In the genomic region with DNA sequence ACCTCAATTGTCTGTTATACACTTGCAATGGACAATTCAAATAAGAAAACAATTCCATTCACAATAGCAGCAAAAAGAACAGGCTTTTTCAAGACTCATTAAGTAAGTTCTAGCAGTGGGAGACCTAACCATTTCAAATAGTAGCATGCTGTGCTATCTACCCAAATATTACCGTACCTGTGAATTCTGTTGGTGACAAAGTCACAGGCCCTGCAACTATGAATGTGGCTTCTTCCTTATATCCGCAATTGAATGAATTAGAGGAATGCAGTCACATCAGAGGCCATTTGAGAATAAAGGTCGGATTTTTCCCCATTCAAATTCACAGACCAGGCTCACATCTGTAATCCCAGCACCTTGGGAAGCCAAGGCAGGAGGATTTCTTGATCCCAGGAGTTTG, we compare ENCODE assay signal across 9 cellular contexts. TPM values are rescaled to one million over a fixed set of nuclear protein-coding genes. Genes with fewer than 3 reads are reported as not detected.
A peak's percentile ranks its signal among the peaks of the same experiment; 100 is the strongest.
DNase-seq lines count a peak whose midpoint lies in the region; ATAC-seq lines count a peak whose summit lies in the region.
"Had no signal": no experiment of that assay in that cellular context is flagged by ENCODE, and none has a peak within 500 bp of the region (broad histone marks: within the 10 kb centered on the region; RNA-seq: fewer than 3 reads in every experiment).

No MANE protein-coding gene starts in this region.

- H3K36me3 Mint-ChIP-seq in stimulated activated naive CD8-positive, alpha-beta T cell treated with anti-CD3 and anti-CD28 coated beads, Interleukin-15, Interleukin-2, amounts not matched to agents 100 ng/mL and 50 ng/mL, for 24 hours (ENCODE audit: low read depth): no peaks in the 10 kb centered on the region
- no peaks in the 10 kb centered on the region for H3K36me3 Mint-ChIP-seq in activated CD4-positive, alpha-beta memory T cell treated with anti-CD3 and anti-CD28 coated beads for 36 hours
- H3K36me3 Mint-ChIP-seq in memory B cell: no peaks in the 10 kb centered on the region

- DNase-seq in stimulated activated naive CD8-positive, alpha-beta T cell treated with anti-CD3 and anti-CD28 coated beads, Interleukin-15, amount 100 ng/mL, for 72 hours: no peak
- no peak for DNase-seq in activated CD4-positive, alpha-beta memory T cell treated with anti-CD3 and anti-CD28 coated beads for 36 hours
- no peak for DNase-seq in memory B cell (ENCODE audit: low spot score in 2 of 2)
- no peak for DNase-seq in activated CD4-positive, CD25-positive, alpha-beta regulatory T cell treated with anti-CD3 and anti-CD28 coated beads, Interleukin-2, amount 50 U/mL, for 72 hours
- DNase-seq in stimulated activated naive CD4-positive, alpha-beta T cell treated with Interleukin-2 at 50 U/mL for 16 hours (lab: John Stamatoyannopoulos, UW): no peak
- no peak for DNase-seq in anterior cingulate cortex (lab: John Stamatoyannopoulos, UW)
- DNase-seq: NCI-H187 treated with DMSO at 0.1 percent for 48 hours had no signal

- ATAC-seq in stimulated activated naive CD8-positive, alpha-beta T cell treated with anti-CD3 and anti-CD28 coated beads, Interleukin-15, amount 100 ng/mL, for 72 hours: no peak
- ATAC-seq in memory B cell (ENCODE audit: low read depth) (no peak), GM19328 (IDR thresholded peaks at IDR 0.05; ENCODE audit: unreplicated experiment) (no peak)

- no peaks in the 10 kb centered on the region for H3K27me3 Mint-ChIP-seq in stimulated activated naive CD8-positive, alpha-beta T cell treated with anti-CD3 and anti-CD28 coated beads, Interleukin-15, Interleukin-2, amounts not matched to agents 100 ng/mL and 50 ng/mL, for 24 hours
- peaks cover 11% of the 10 kb centered on the region for H3K27me3 Mint-ChIP-seq in stimulated activated naive CD8-positive, alpha-beta T cell treated with anti-CD3 and anti-CD28 coated beads, Interleukin-15, amount 100 ng/mL, for 72 hours
- no peaks in the 10 kb centered on the region for H3K27me3 Mint-ChIP-seq in activated CD4-positive, alpha-beta memory T cell treated with anti-CD3 and anti-CD28 coated beads for 36 hours
- H3K27me3 Mint-ChIP-seq in memory B cell: no peaks in the 10 kb centered on the region

- no peak overlapping the region for H3K27ac Mint-ChIP-seq in stimulated activated naive CD8-positive, alpha-beta T cell treated with anti-CD3 and anti-CD28 coated beads, Interleukin-15, Interleukin-2, amounts not matched to agents 100 ng/mL and 50 ng/mL, for 24 hours
- no peak overlapping the region for H3K27ac Mint-ChIP-seq in stimulated activated naive CD8-positive, alpha-beta T cell treated with anti-CD3 and anti-CD28 coated beads, Interleukin-15, amount 100 ng/mL, for 72 hours
- peak overlapping the region; percentile 33 for H3K27ac Mint-ChIP-seq in activated CD4-positive, alpha-beta memory T cell treated with anti-CD3 and anti-CD28 coated beads for 36 hours
- H3K27ac Mint-ChIP-seq in memory B cell: peak overlapping the region; percentile 24

- intact Hi-C loops in activated CD4-positive, alpha-beta memory T cell treated with anti-CD3 and anti-CD28 coated beads for 36 hours (cut with micrococcal nuclease): no loop called here

- H3K4me3 Mint-ChIP-seq in stimulated activated naive CD8-positive, alpha-beta T cell treated with anti-CD3 and anti-CD28 coated beads, Interleukin-15, Interleukin-2, amounts not matched to agents 100 ng/mL and 50 ng/mL, for 24 hours: peak overlapping the region; percentile 81
- H3K4me3 Mint-ChIP-seq in stimulated activated naive CD8-positive, alpha-beta T cell treated with anti-CD3 and anti-CD28 coated beads, Interleukin-15, amount 100 ng/mL, for 72 hours: peak overlapping the region in 1 of 2 donors; percentile 82
- peak overlapping the region; percentile 79 for H3K4me3 Mint-ChIP-seq in activated CD4-positive, alpha-beta memory T cell treated with anti-CD3 and anti-CD28 coated beads for 36 hours
- peak overlapping the region; percentile 93 for H3K4me3 Mint-ChIP-seq in memory B cell

- POLR2A ChIA-PET in activated CD4-positive, alpha-beta memory T cell treated with anti-CD3 and anti-CD28 coated beads for 36 hours (lab: Charles Lee): no interaction called here

- peaks cover 37% of the 10 kb centered on the region for H3K4me1 Mint-ChIP-seq in stimulated activated naive CD8-positive, alpha-beta T cell treated with anti-CD3 and anti-CD28 coated beads, Interleukin-15, Interleukin-2, amounts not matched to agents 100 ng/mL and 50 ng/mL, for 24 hours (ENCODE audit: low read depth)
- peaks cover 56% of the 10 kb centered on the region for H3K4me1 Mint-ChIP-seq in stimulated activated naive CD8-positive, alpha-beta T cell treated with anti-CD3 and anti-CD28 coated beads, Interleukin-15, amount 100 ng/mL, for 72 hours
- H3K4me1 Mint-ChIP-seq in activated CD4-positive, alpha-beta memory T cell treated with anti-CD3 and anti-CD28 coated beads for 36 hours (ENCODE audit: low read depth): peaks cover 36% of the 10 kb centered on the region
- H3K4me1 Mint-ChIP-seq in memory B cell: peaks cover 22% of the 10 kb centered on the region

- H3K9me3 Mint-ChIP-seq in stimulated activated naive CD8-positive, alpha-beta T cell treated with anti-CD3 and anti-CD28 coated beads, Interleukin-15, Interleukin-2, amounts not matched to agents 100 ng/mL and 50 ng/mL, for 24 hours: no peaks in the 10 kb centered on the region
- no peaks in the 10 kb centered on the region for H3K9me3 Mint-ChIP-seq in stimulated activated naive CD8-positive, alpha-beta T cell treated with anti-CD3 and anti-CD28 coated beads, Interleukin-15, amount 100 ng/mL, for 72 hours
- H3K9me3 Mint-ChIP-seq in activated CD4-positive, alpha-beta memory T cell treated with anti-CD3 and anti-CD28 coated beads for 36 hours: peaks cover 5% of the 10 kb centered on the region
- H3K9me3 Mint-ChIP-seq in memory B cell: no peaks in the 10 kb centered on the region

- CTCF ChIA-PET in activated CD4-positive, alpha-beta memory T cell treated with anti-CD3 and anti-CD28 coated beads for 36 hours (lab: Charles Lee): no interaction called here

RNA-seq across cellular contexts. Expression of a gene that starts 0.8 kb away (rescaled TPM):
- total RNA-seq in activated CD4-positive, alpha-beta memory T cell treated with anti-CD3 and anti-CD28 coated beads for 36 hours: 10 to 100 TPM; 62.1 to 62.5 TPM

RNA-seq across cellular contexts. Expression of a gene that starts 5.5 kb away (rescaled TPM):
- 1 to 10 TPM; 8.5 to 8.8 TPM for total RNA-seq in activated CD4-positive, alpha-beta memory T cell treated with anti-CD3 and anti-CD28 coated beads for 36 hours

RNA-seq across cellular contexts. Expression of a gene that starts 14.4 kb away (rescaled TPM):
- total RNA-seq in activated CD4-positive, alpha-beta memory T cell treated with anti-CD3 and anti-CD28 coated beads for 36 hours: 10 to 100 TPM; 30.6 to 31.5 TPM

RNA-seq across cellular contexts. Expression of a gene that starts 25.9 kb away (rescaled TPM):
- 10 to 100 TPM; 76.8 to 77.3 TPM for total RNA-seq in activated CD4-positive, alpha-beta memory T cell treated with anti-CD3 and anti-CD28 coated beads for 36 hours

RNA-seq across cellular contexts. Expression of a gene that starts 29.2 kb away (rescaled TPM):
- total RNA-seq in activated CD4-positive, alpha-beta memory T cell treated with anti-CD3 and anti-CD28 coated beads for 36 hours: 10 to 100 TPM; 14.8 to 18.4 TPM

Comparison
In these comparisons a context has a peak if more than half of its experiments do, and no peak if none do; other contexts are left out.
1. H3K27ac Mint-ChIP-seq: peak in activated CD4-positive, alpha-beta memory T cell treated with anti-CD3 and anti-CD28 coated beads for 36 hours (single experiment) and memory B cell (single experiment); none in stimulated activated naive CD8-positive, alpha-beta T cell treated with anti-CD3 and anti-CD28 coated beads, Interleukin-15, Interleukin-2, amounts not matched to agents 100 ng/mL and 50 ng/mL, for 24 hours (single experiment) and stimulated activated naive CD8-positive, alpha-beta T cell treated with anti-CD3 and anti-CD28 coated beads, Interleukin-15, amount 100 ng/mL, for 72 hours (0 of 2).